In the genomic region with DNA sequence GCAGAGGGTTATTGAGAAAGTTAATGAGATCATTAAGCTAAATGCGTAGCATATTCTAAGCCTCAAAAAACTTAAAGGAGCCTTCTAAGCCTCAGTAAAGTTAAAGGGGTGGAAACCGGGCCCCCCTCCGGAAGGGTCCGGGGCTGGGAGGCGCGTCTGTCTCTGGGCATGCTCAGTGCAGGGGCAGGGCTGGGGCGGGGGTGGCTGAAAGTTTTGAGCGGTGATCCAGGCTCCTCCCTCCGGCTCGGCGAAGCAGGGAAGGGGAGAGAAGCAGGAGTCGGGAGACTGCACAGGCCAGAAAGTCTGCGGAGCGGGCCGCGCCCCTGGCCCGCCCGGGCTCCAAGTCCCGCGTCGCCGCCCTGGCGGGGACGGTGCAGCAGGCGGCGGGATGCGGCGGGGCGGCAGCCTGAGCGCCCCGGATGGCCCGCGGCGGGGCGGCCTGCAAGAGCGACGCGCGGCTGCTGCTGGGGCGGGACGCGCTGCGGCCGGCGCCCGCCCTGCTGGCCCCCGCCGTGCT, we compare ENCODE assay signal across 8 cellular contexts. TPM values are rescaled to one million over a fixed set of nuclear protein-coding genes. Genes with fewer than 3 reads are reported as not detected.
DNase-seq lines count a peak whose midpoint lies in the region; TF ChIP-seq lines count a peak whose summit lies in the region.

A gene (plus strand): TSS at position 240 of the 517 bp plus-strand sequence. CDS start 180 bp downstream, at position 420.

- H3K79me2 ChIP-seq in GM23248 (ENCODE audit: insufficient read depth) = peaks cover 60% of the 10 kb centered on the region
- 0 out of 2 replicates have a peak, but pooled peaks cover 6% of the 10 kb centered on the region for H3K79me2 ChIP-seq in PC-9 (ENCODE audit: low read depth)

- no peak for TF ChIP-seq CTCF in BE2C (IDR thresholded peaks at IDR 0.05; ENCODE audit: low read depth, low read length)
- TF ChIP-seq CTCF in PC-9 (conservative IDR thresholded peaks at IDR 0.05) = no peak
- no peak for TF ChIP-seq CTCF in brain microvascular endothelial cell (IDR thresholded peaks at IDR 0.05; ENCODE audit: low read depth, low read length, missing control alignments)

- in situ Hi-C loops in GM23248 (cut with MboI) (no loop called here), brain microvascular endothelial cell (cut with HindIII; ENCODE audit: low pct_ligation_motif_present, low sequenced_read_pairs) (no loop called here)

- H2AFZ ChIP-seq in GM23248 (peak within 1 kb of the TSS; percentile 87), PC-9 (peak within 1 kb of the TSS; percentile 74; the same call in 1 of the 2 replicates)

- peak within 1 kb of the TSS; percentile 45 for H3K4me3 ChIP-seq in BE2C (ENCODE audit: low read depth, low read length)
- H3K4me3 ChIP-seq in GM23248 = peak within 1 kb of the TSS; percentile 71
- H3K4me3 ChIP-seq in PC-9 = peak within 1 kb of the TSS; percentile 53; the same call in 1 of the 2 replicates
- peak within 1 kb of the TSS; percentile 77 for H3K4me3 ChIP-seq in brain microvascular endothelial cell (ENCODE audit: low read depth, low read length)
- H3K4me3 ChIP-seq in iPS DF 6.9 (ENCODE audit: low read length) = peak within 1 kb of the TSS; percentile 52; the same call in 1 of the 2 replicates

- CTCF ChIA-PET in PC-9 (lab: Charles Lee) = no interaction called here

- H3K27ac ChIP-seq in GM23248 (peak within 1 kb of the TSS; percentile 85), PC-9 (no peak within 1 kb of the TSS), brain microvascular endothelial cell (peak within 1 kb of the TSS; percentile 90), iPS DF 6.9 (ENCODE audit: low read length) (no peak within 1 kb of the TSS)

- no peaks in the 10 kb centered on the region for H3K4me1 ChIP-seq in BE2C
- peaks cover 34% of the 10 kb centered on the region for H3K4me1 ChIP-seq in GM23248 (ENCODE audit: insufficient read depth)
- H3K4me1 ChIP-seq in PC-9 (replicated peaks; ENCODE audit: insufficient read depth) = 0 out of 2 replicates have a peak, but pooled peaks cover 3% of the 10 kb centered on the region
- peaks cover 9% of the 10 kb centered on the region; the same call in 1 of the 2 replicates for H3K4me1 ChIP-seq in iPS DF 6.9 (ENCODE audit: control insufficient read depth, insufficient read depth, low read length)

- H3K9me2 ChIP-seq in GM23248 (ENCODE audit: insufficient read depth) (no peaks in the 10 kb centered on the region), PC-9 (ENCODE audit: insufficient read depth) (no peaks in the 10 kb centered on the region)

- 0 to 1% methylated on average over 12 to 22 of the region's 48 CpGs for WGBS in GM23248 (ENCODE audit: low coverage in 1 of 2, low lambda C conversion rate in 2 of 2, missing lambda C conversion rate in 2 of 2), 2 experiments
- no CpG with 5 or more reads among the region's 48 CpGs for WGBS in iPS DF 6.9 (ENCODE audit: insufficient coverage, insufficient read length)

- peaks cover 3% of the 10 kb centered on the region; the same call in 1 of the 2 replicates for H3K9me3 ChIP-seq in BE2C
- H3K9me3 ChIP-seq in GM23248 (ENCODE audit: low read depth) = no peaks in the 10 kb centered on the region
- no peaks in the 10 kb centered on the region for H3K9me3 ChIP-seq in PC-9 (ENCODE audit: insufficient read depth, low read depth)
- H3K9me3 ChIP-seq in iPS DF 6.9 (ENCODE audit: control insufficient read depth, insufficient read depth, low read length) = no peaks in the 10 kb centered on the region

- no TSS peak for BruUV-seq in PC-9 (replicated peaks; lab: Mats Ljungman, UMichigan)

- H3F3A ChIP-seq in GM23248 (ENCODE audit: insufficient read depth) (peaks cover 34% of the 10 kb centered on the region), PC-9 (ENCODE audit: insufficient read depth, low read depth) (peaks cover 3% of the 10 kb centered on the region; the same call in 1 of the 2 replicates)

- H3K27me3 ChIP-seq in BE2C (peaks cover 54% of the 10 kb centered on the region), GM23248 (replicated peaks; ENCODE audit: insufficient read depth) (no peaks in the 10 kb centered on the region), PC-9 (ENCODE audit: insufficient read depth, low read depth) (no peaks in the 10 kb centered on the region), brain microvascular endothelial cell (replicated peaks) (no peaks in the 10 kb centered on the region), iPS DF 6.9 (ENCODE audit: control insufficient read depth, insufficient read depth, low read length) (no peaks in the 10 kb centered on the region)

- peak within 1 kb of the TSS; percentile 84 for H3K9ac ChIP-seq in GM23248

- DNase-seq in BE2C (peak; percentile 42), GM23248 (peak; percentile 90), PC-9 (peak in 1 of 2 experiments; percentile 66), brain microvascular endothelial cell (peak; percentile 78), iPS DF 6.9 (ENCODE audit: low read depth, low spot score) (no peak), retina (peak; percentile 78), NCI-H345 treated with DMSO at 0.1 percent for 48 hours (lab: John Stamatoyannopoulos, UW; ENCODE audit: unreplicated experiment) (no peak), NCI-H1436 (lab: John Stamatoyannopoulos, UW) (no peak)

- H3K36me3 ChIP-seq in BE2C = no peaks in the 10 kb centered on the region
- peaks cover 14% of the 10 kb centered on the region; the same call in 1 of the 2 replicates for H3K36me3 ChIP-seq in GM23248 (ENCODE audit: low read depth)
- H3K36me3 ChIP-seq in PC-9 (ENCODE audit: low read depth) = no peaks in the 10 kb centered on the region
- H3K36me3 ChIP-seq in brain microvascular endothelial cell (replicated peaks) = peaks cover 5% of the 10 kb centered on the region
- no peaks in the 10 kb centered on the region for H3K36me3 ChIP-seq in iPS DF 6.9 (ENCODE audit: control insufficient read depth, insufficient read depth, low read length)

- H4K20me1 ChIP-seq in GM23248 (ENCODE audit: insufficient read depth) (peaks cover 2% of the 10 kb centered on the region; the same call in 1 of the 2 replicates), PC-9 (ENCODE audit: insufficient read depth) (no peaks in the 10 kb centered on the region)

- POLR2A ChIA-PET in PC-9 (lab: Charles Lee; ENCODE audit: unreplicated experiment) = no interaction called here

- peak within 1 kb of the TSS; percentile 92 for H3K4me2 ChIP-seq in GM23248 (ENCODE audit: unreplicated experiment)
- peak within 1 kb of the TSS; percentile 75 for H3K4me2 ChIP-seq in PC-9

- intact Hi-C loops in PC-9 (cut with micrococcal nuclease; ENCODE audit: unreplicated experiment) = loop anchor here (5.0 kb wide), 1 partner anchor 36 kb away; no protein-coding TSS in a partner anchor

RNA-seq across cellular contexts. Expression of the gene that starts here (rescaled TPM):
- 0.57 TPM for polyA plus RNA-seq in BE2C (2012; ENCODE audit: insufficient read depth, insufficient read length, low read depth)
- total RNA-seq in GM23248 (2014; rRNA removed; shearing (Covaris generic)) = 36.8 and 56.2 TPM in 2 replicates
- 4.0 and 4.9 TPM in 2 replicates for polyA plus RNA-seq in GM23248 (2016; fragmentation: Nextera tagmentation; extraction: Ambion mirVana)
- total RNA-seq in PC-9 (2021) = 14.0 and 15.5 TPM in 2 replicates

Comparison
In these comparisons a context has a peak if more than half of its experiments do, and no peak if none do; other contexts are left out.
1. DNase-seq: peak in BE2C (single experiment), GM23248 (single experiment), brain microvascular endothelial cell (single experiment) and retina (single experiment); none in iPS DF 6.9 (single experiment), NCI-H345 treated with DMSO at 0.1 percent for 48 hours (single experiment) and NCI-H1436 (single experiment).
2. H3K27ac ChIP-seq: peak in GM23248 (single experiment) and brain microvascular endothelial cell (single experiment); none in PC-9 (single experiment) and iPS DF 6.9 (single experiment).
3. Peak in every context shown above with its lines, with median percentiles within 50 percentile points of each other: H3K4me3 ChIP-seq.